8 cellular contexts compared by ENCODE assay signal in genomic region chr22:37674951-37675929, GRCh38. TPM values are rescaled to one million over a fixed set of nuclear protein-coding genes. Genes with fewer than 3 reads are reported as not detected.
DNase-seq lines count a peak whose midpoint lies in the region; ATAC-seq and TF ChIP-seq lines count a peak whose summit lies in the region.

TSS of gene LGALS1 (plus strand) at chr22:37675636. CDS start at chr22:37675703, 67 bp downstream.

- H2AFZ ChIP-seq in IMR-90 (replicated peaks; ENCODE audit: low read length, poor library complexity) (peak within 1 kb of the TSS; percentile 92), parathyroid adenoma (peak within 1 kb of the TSS; percentile 80)

- no peaks in the 10 kb centered on the region for H3K79me2 ChIP-seq in parathyroid adenoma

- TF ChIP-seq POLR2A in IMR-90 (IDR thresholded peaks at IDR 0.05; ENCODE audit: low read depth, low read length), result peak; percentile 99

- peak within 1 kb of the TSS; percentile 100 for H2AK9ac ChIP-seq in IMR-90 (replicated peaks; ENCODE audit: low read depth, low read length, poor library complexity)

- peak within 1 kb of the TSS; percentile 89 to 93 for H4K8ac ChIP-seq in IMR-90 (ENCODE audit: low read depth in 2 of 2, low read length in 2 of 2)

- H3K4ac ChIP-seq in IMR-90 (ENCODE audit: low read depth, low read length), result peak within 1 kb of the TSS; percentile 99

- POLR2A ChIA-PET in IMR-90 (lab: Charles Lee; ENCODE audit: unreplicated experiment), result interaction anchor here (0.6 to 2.8 kb wide), 10 partner anchors 8 to 67 kb away, joined by 3 to 23 read pairs (median 4); partner anchors contain the start of genes GGA1 and PDXP

- intact Hi-C loops in IMR-90 (cut with micrococcal nuclease), result loop anchor here (1.0 to 5.0 kb wide), 2 partner anchors 32 to 128 kb away; no protein-coding TSS in a partner anchor
- intact Hi-C loops in cardiac septum (cut with DNase I), result loop anchor here (2.0 to 5.0 kb wide), 3 partner anchors 14 to 77 kb away; partner anchors contain the start of gene GGA1

- peak within 1 kb of the TSS; percentile 87 for H3K18ac ChIP-seq in IMR-90 (ENCODE audit: low read depth, low read length)

- peak within 1 kb of the TSS; percentile 92 for H3K4me3 ChIP-seq in IMR-90 (ENCODE audit: insufficient read depth, low read depth, low read length)
- peak within 1 kb of the TSS; percentile 75 for H3K4me3 ChIP-seq in parathyroid adenoma (ENCODE audit: low read depth, low read length)

- H3K9me1 ChIP-seq in IMR-90 (ENCODE audit: insufficient read depth, low read length), result no peaks in the 10 kb centered on the region; the same call in 1 of the 2 replicates

- peaks cover 28% of the 10 kb centered on the region for H3K36me3 ChIP-seq in IMR-90 (ENCODE audit: control insufficient read depth, insufficient read depth, low read length)
- no peaks in the 10 kb centered on the region for H3K36me3 ChIP-seq in parathyroid adenoma (ENCODE audit: control insufficient read depth, insufficient read depth, low read length)

- peak; percentile 53 for ATAC-seq in GM19351 (IDR thresholded peaks at IDR 0.05; ENCODE audit: unreplicated experiment)
- peak; percentile 69 for ATAC-seq in IMR-90 (ENCODE audit: low read depth)

- peak within 1 kb of the TSS; percentile 89 for H3K4me2 ChIP-seq in IMR-90 (ENCODE audit: low read depth, low read length)
- peak within 1 kb of the TSS; percentile 93 for H3K4me2 ChIP-seq in parathyroid adenoma (ENCODE audit: low read length)

- H2AK5ac ChIP-seq in IMR-90 (ENCODE audit: low read depth, low read length), result peak within 1 kb of the TSS; percentile 99

- H4K91ac ChIP-seq in IMR-90 (ENCODE audit: insufficient read depth, low read depth, low read length), result peak within 1 kb of the TSS; percentile 98

- no TSS peak for BruUV-seq in IMR-90 (replicated peaks; lab: Mats Ljungman, UMichigan)

- 0 out of 2 replicates have a peak, but pooled peaks have one; percentile 21 for TF ChIP-seq RAD21 in IMR-90 (IDR thresholded peaks at IDR 0.05; ENCODE audit: low read length)

- peaks cover 52% of the 10 kb centered on the region for H4K20me1 ChIP-seq in IMR-90 (ENCODE audit: insufficient read depth, low read length)

- H4K5ac ChIP-seq in IMR-90 (ENCODE audit: low read depth, low read length), result peak within 1 kb of the TSS; percentile 93

- DNase-seq in CD1c-positive myeloid dendritic cell (ENCODE audit: extremely low spot score) (peak; percentile 92), IMR-90 (peak; percentile 97), SKM-1 treated with dmso at 0.1 percent for 144 hours (lab: John Stamatoyannopoulos, UW; ENCODE audit: unreplicated experiment) (peak; percentile 60), amniotic stem cell (lab: John Stamatoyannopoulos, UW) (peak; percentile 96), cardiac septum (ENCODE audit: low spot score) (peak; percentile 97), HuH-7.5 (ENCODE audit: low spot score) (no peak)

- peak within 1 kb of the TSS; percentile 84; the same call in 2 of the 3 replicates for H2BK15ac ChIP-seq in IMR-90 (ENCODE audit: low read depth, low read length)

- H2BK120ac ChIP-seq in IMR-90 (ENCODE audit: low read depth, low read length), result peak within 1 kb of the TSS; percentile 91

- TF ChIP-seq CTCF in IMR-90 (conservative IDR thresholded peaks at IDR 0.05; ENCODE audit: low read depth, low read length) (no peak), parathyroid adenoma (IDR thresholded peaks at IDR 0.05) (no peak)

- peak within 1 kb of the TSS; percentile 97 for H3K9ac ChIP-seq in IMR-90 (ENCODE audit: low read depth, low read length)
- no peak within 1 kb of the TSS for H3K9ac ChIP-seq in parathyroid adenoma

- peak within 1 kb of the TSS; percentile 100 for H3K23ac ChIP-seq in IMR-90 (ENCODE audit: low read depth, low read length)

- peak within 1 kb of the TSS; percentile 100 for H3K56ac ChIP-seq in IMR-90 (ENCODE audit: extremely low read depth, insufficient read depth, low read length)

- WGBS in IMR-90 (ENCODE audit: extremely low coverage in 2 of 2, insufficient read length in 1 of 2), 2 experiments, result 4% methylated on average over 4 of the region's 34 CpGs; no CpG with 5 or more reads in 1 of the 2 experiments

- peak within 1 kb of the TSS; percentile 100 for H3K14ac ChIP-seq in IMR-90 (replicated peaks; ENCODE audit: low read depth, low read length)

- peak within 1 kb of the TSS; percentile 98 for H2BK5ac ChIP-seq in IMR-90 (ENCODE audit: low read depth, low read length, poor library complexity, severe bottlenecking)

- H3K4me1 ChIP-seq in IMR-90 (ENCODE audit: control insufficient read depth, insufficient read depth, low read length) (peaks cover 14% of the 10 kb centered on the region), parathyroid adenoma (peaks cover 7% of the 10 kb centered on the region)

- peak within 1 kb of the TSS; percentile 53 for H2BK20ac ChIP-seq in IMR-90 (ENCODE audit: low read depth, low read length)

- in situ Hi-C loops in IMR-90 (cut with MboI; ENCODE audit: low sequenced_read_pairs), result no loop called here

- H3K9me3 ChIP-seq in IMR-90 (ENCODE audit: control insufficient read depth, insufficient read depth, low read length), result no peaks in the 10 kb centered on the region
- no peaks in the 10 kb centered on the region for H3K9me3 ChIP-seq in parathyroid adenoma (ENCODE audit: control insufficient read depth, low read length)

- H3K79me1 ChIP-seq in IMR-90 (ENCODE audit: low read depth in 1 of 2, low read length in 2 of 2), result peaks cover 12 to 71% of the 10 kb centered on the region in 2 experiments; a peak in 3 of 4 replicates

- dilution Hi-C loops in IMR-90 (cut with HindIII; ENCODE audit: low sequenced_read_pairs, unreplicated experiment), result no loop called here

- H3K27me3 ChIP-seq in IMR-90 (ENCODE audit: control insufficient read depth, insufficient read depth, low read length) (no peaks in the 10 kb centered on the region), parathyroid adenoma (ENCODE audit: control insufficient read depth, insufficient read depth, low read length) (no peaks in the 10 kb centered on the region)

- CTCF ChIA-PET in IMR-90 (lab: Yijun Ruan, JAX), result interaction anchor here (1.2 kb wide), 1 partner anchor 17 kb away, joined by 4 read pairs; no protein-coding TSS in a partner anchor

- H3K27ac ChIP-seq in IMR-90 (ENCODE audit: insufficient read depth, low read length) (peak within 1 kb of the TSS; percentile 98), parathyroid adenoma (peak within 1 kb of the TSS; percentile 85)

TF ChIP-seq in IMR-90, 13 proteins besides CTCF, POLR2A, EP300 and RAD21:
- TF ChIP-seq MAFK (IDR thresholded peaks at IDR 0.05; ENCODE audit: low read depth, low read length), result no peak
- TF ChIP-seq CHD1 (IDR thresholded peaks at IDR 0.05; ENCODE audit: low read depth, low read length), result no peak
- peak; percentile 53 for TF ChIP-seq RCOR1 (IDR thresholded peaks at IDR 0.05; ENCODE audit: insufficient replicate concordance, low read length)
- TF ChIP-seq ELK1 (IDR thresholded peaks at IDR 0.05; ENCODE audit: borderline replicate concordance, low read depth, low read length), result no peak
- no peak for TF ChIP-seq CEBPB (IDR thresholded peaks at IDR 0.05; ENCODE audit: low read depth, low read length)
- peak; percentile 18; the same call in 1 of the 2 replicates for TF ChIP-seq FOS (IDR thresholded peaks at IDR 0.05; ENCODE audit: low read depth, low read length)
- TF ChIP-seq RFX5 (IDR thresholded peaks at IDR 0.05; ENCODE audit: low read depth, low read length), result no peak
- peak; percentile 28; the same call in 1 of the 2 replicates for TF ChIP-seq MXI1 (IDR thresholded peaks at IDR 0.05; ENCODE audit: borderline replicate concordance, low read depth, low read length)
- peak; percentile 97 for TF ChIP-seq MAZ (IDR thresholded peaks at IDR 0.05; ENCODE audit: borderline replicate concordance, low read depth, low read length)

RNA-seq across cellular contexts. Expression of gene LGALS1, which starts in this region (rescaled TPM):
- total RNA-seq in IMR-90 (2012; rRNA removed) (9,081 and 15,383 TPM in 2 replicates), cardiac septum (1,015 TPM)
- polyA plus RNA-seq in IMR-90 (2012; rRNA removed), result 11,896 and 18,749 TPM in 2 replicates
- 53,551 and 65,152 TPM in 2 replicates for polyA plus RNA-seq in IMR-90 (2012; cell fraction: cytosol; rRNA removed)
- polyA plus RNA-seq in IMR-90 (2012; cell fraction: nucleus; rRNA removed; ENCODE audit: low replicate concordance), result 5,542 and 13,774 TPM in 2 replicates
